In the genomic region with DNA sequence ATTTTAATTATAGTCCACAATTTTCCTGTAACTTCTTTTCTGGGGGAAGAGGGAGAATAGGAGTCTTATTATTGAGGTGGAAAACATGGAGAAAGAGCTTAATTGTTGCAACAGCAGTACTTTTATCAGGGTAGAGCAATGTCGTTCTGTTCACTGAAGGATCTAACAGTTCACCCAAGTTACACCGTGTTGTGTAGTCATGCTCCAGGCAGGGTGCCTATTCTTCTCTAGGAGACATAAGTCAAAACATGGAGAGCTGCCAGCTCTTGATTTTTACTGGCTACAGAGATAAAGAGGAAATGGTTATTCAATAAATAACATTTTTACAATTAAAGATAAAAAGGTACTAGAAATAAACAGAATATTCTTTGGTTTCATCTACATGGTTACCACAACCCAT, we compare ENCODE assay signal across 11 cellular contexts.
DNase-seq lines count a peak whose midpoint lies in the region; ATAC-seq and TF ChIP-seq lines count a peak whose summit lies in the region.
"Had no signal": no experiment of that assay in that cellular context is flagged by ENCODE, and none has a peak within 500 bp of the region (broad histone marks: within the 10 kb centered on the region; RNA-seq: fewer than 3 reads in every experiment).

No MANE protein-coding gene starts in this region.

- no peak overlapping the region for H3K4me3 Mint-ChIP-seq in activated CD8-positive, alpha-beta memory T cell treated with anti-CD3 and anti-CD28 coated beads, Interleukin-2, amount 10 ng/mL, durations not matched to agents 7 days and 5 days
- no peak overlapping the region for H3K4me3 Mint-ChIP-seq in activated naive CD4-positive, alpha-beta T cell treated with anti-CD3 and anti-CD28 coated beads for 36 hours
- H3K4me3 Mint-ChIP-seq in natural killer cell, result no peak overlapping the region
- H3K4me3 Mint-ChIP-seq: H9, neural crest cell had no signal

- ATAC-seq in left lung (peak; percentile 30), natural killer cell (no peak)
- no peak for ATAC-seq in activated CD8-positive, alpha-beta memory T cell treated with anti-CD3 and anti-CD28 coated beads, Interleukin-2, amount 10 ng/mL, durations not matched to agents 7 days and 5 days

- no peaks in the 10 kb centered on the region for H3K4me1 ChIP-seq in left lung

- H3K27ac Mint-ChIP-seq in activated CD8-positive, alpha-beta memory T cell treated with anti-CD3 and anti-CD28 coated beads, Interleukin-2, amount 10 ng/mL, durations not matched to agents 7 days and 5 days, result no peak overlapping the region
- H3K27ac Mint-ChIP-seq in activated naive CD4-positive, alpha-beta T cell treated with anti-CD3 and anti-CD28 coated beads for 36 hours, result no peak overlapping the region
- H3K27ac Mint-ChIP-seq in natural killer cell, result no peak overlapping the region
- H3K27ac Mint-ChIP-seq: H9 had no signal

- in situ Hi-C loops in brain microvascular endothelial cell (cut with HindIII; ENCODE audit: low pct_ligation_motif_present, low sequenced_read_pairs), result no loop called here

- no peaks in the 10 kb centered on the region for H3K9me3 ChIP-seq in AG04450 (ENCODE audit: control insufficient read depth, insufficient read depth, low read length)
- H3K9me3 ChIP-seq in left lung, result no peaks in the 10 kb centered on the region

- POLR2A ChIA-PET in AG04450 (lab: Yijun Ruan, JAX), result no interaction called here

- no peaks in the 10 kb centered on the region for H3K27me3 Mint-ChIP-seq in activated CD8-positive, alpha-beta memory T cell treated with anti-CD3 and anti-CD28 coated beads, Interleukin-2, amount 10 ng/mL, durations not matched to agents 7 days and 5 days
- no peaks in the 10 kb centered on the region for H3K27me3 Mint-ChIP-seq in activated naive CD4-positive, alpha-beta T cell treated with anti-CD3 and anti-CD28 coated beads for 36 hours (ENCODE audit: low read depth)
- H3K27me3 Mint-ChIP-seq in natural killer cell (ENCODE audit: low read depth in 2 of 2), result no peaks in the 10 kb centered on the region

- CTCF ChIA-PET in AG04450 (lab: Charles Lee), result no interaction called here
- CTCF ChIA-PET in activated CD8-positive, alpha-beta memory T cell treated with anti-CD3 and anti-CD28 coated beads, Interleukin-2, amount 10 ng/mL, durations not matched to agents 7 days and 5 days (lab: Charles Lee), result no interaction called here
- CTCF ChIA-PET in activated naive CD4-positive, alpha-beta T cell treated with anti-CD3 and anti-CD28 coated beads for 36 hours (lab: Charles Lee), result no interaction called here

- H3K9me3 Mint-ChIP-seq in activated CD8-positive, alpha-beta memory T cell treated with anti-CD3 and anti-CD28 coated beads, Interleukin-2, amount 10 ng/mL, durations not matched to agents 7 days and 5 days (ENCODE audit: low read depth), result peaks cover 14% of the 10 kb centered on the region
- peaks cover 2% of the 10 kb centered on the region for H3K9me3 Mint-ChIP-seq in activated naive CD4-positive, alpha-beta T cell treated with anti-CD3 and anti-CD28 coated beads for 36 hours
- H3K9me3 Mint-ChIP-seq in natural killer cell, result peaks cover 11 to 19% of the 10 kb centered on the region in 2 donors
- H3K9me3 Mint-ChIP-seq: H9 had no signal

- H3K27me3 ChIP-seq in AG04450 (ENCODE audit: control insufficient read depth, insufficient read depth, low read length), result no peaks in the 10 kb centered on the region
- H3K27me3 ChIP-seq in brain microvascular endothelial cell (replicated peaks), result no peaks in the 10 kb centered on the region
- H3K27me3 ChIP-seq in left lung, result no peaks in the 10 kb centered on the region

- H3K4me3 ChIP-seq in AG04450 (ENCODE audit: low read depth, low read length) (no peak overlapping the region), brain microvascular endothelial cell (ENCODE audit: low read depth, low read length) (no peak overlapping the region), left lung (no peak overlapping the region)

- no peaks in the 10 kb centered on the region for H3K4me1 Mint-ChIP-seq in activated CD8-positive, alpha-beta memory T cell treated with anti-CD3 and anti-CD28 coated beads, Interleukin-2, amount 10 ng/mL, durations not matched to agents 7 days and 5 days
- H3K4me1 Mint-ChIP-seq in activated naive CD4-positive, alpha-beta T cell treated with anti-CD3 and anti-CD28 coated beads for 36 hours (ENCODE audit: low read depth), result no peaks in the 10 kb centered on the region
- no peaks in the 10 kb centered on the region for H3K4me1 Mint-ChIP-seq in natural killer cell
- H3K4me1 Mint-ChIP-seq: neural crest cell had no signal

- DNase-seq in AG04450 (ENCODE audit: low read depth, low spot score), result peak; percentile 54
- DNase-seq in GM04503 (ENCODE audit: low read depth), result peak; percentile 3
- peak; percentile 84 for DNase-seq in brain microvascular endothelial cell
- no peak for DNase-seq in left lung
- no peak for DNase-seq in NCI-H2196 treated with DMSO at 0.1 percent for 48 hours (lab: John Stamatoyannopoulos, UW; ENCODE audit: unreplicated experiment)
- no peak for DNase-seq in activated CD8-positive, alpha-beta memory T cell treated with anti-CD3 and anti-CD28 coated beads, Interleukin-2, amount 10 ng/mL, durations not matched to agents 7 days and 5 days
- no peak for DNase-seq in activated naive CD4-positive, alpha-beta T cell treated with anti-CD3 and anti-CD28 coated beads for 36 hours
- no peak for DNase-seq in natural killer cell
- DNase-seq: H9 had no signal

- intact Hi-C loops in left lung (cut with DNase I), result no loop called here
- intact Hi-C loops in activated naive CD4-positive, alpha-beta T cell treated with anti-CD3 and anti-CD28 coated beads for 36 hours (cut with micrococcal nuclease), result no loop called here
- intact Hi-C loops in natural killer cell (cut with micrococcal nuclease), result no loop called here

- H3K36me3 ChIP-seq in brain microvascular endothelial cell (replicated peaks), result no peaks in the 10 kb centered on the region
- H3K36me3 ChIP-seq in left lung, result no peaks in the 10 kb centered on the region

- TF ChIP-seq CTCF in AG04450 (IDR thresholded peaks at IDR 0.05; ENCODE audit: low read depth, low read length) (no peak), brain microvascular endothelial cell (IDR thresholded peaks at IDR 0.05; ENCODE audit: low read depth, low read length, missing control alignments) (no peak), left lung (IDR thresholded peaks at IDR 0.05) (no peak), natural killer cell (IDR thresholded peaks at IDR 0.05) (no peak)

- H3K36me3 Mint-ChIP-seq in activated CD8-positive, alpha-beta memory T cell treated with anti-CD3 and anti-CD28 coated beads, Interleukin-2, amount 10 ng/mL, durations not matched to agents 7 days and 5 days, result no peaks in the 10 kb centered on the region
- no peaks in the 10 kb centered on the region for H3K36me3 Mint-ChIP-seq in activated naive CD4-positive, alpha-beta T cell treated with anti-CD3 and anti-CD28 coated beads for 36 hours (ENCODE audit: low read depth)
- no peaks in the 10 kb centered on the region for H3K36me3 Mint-ChIP-seq in natural killer cell

- H3K27ac ChIP-seq in AG04450 (ENCODE audit: low read depth, low read length) (no peak overlapping the region), brain microvascular endothelial cell (peak overlapping the region; percentile 67), left lung (peak overlapping the region in 1 of 2 donors; percentile 4)
- H3K27ac ChIP-seq: RWPE1 had no signal

Comparison
In these comparisons a context has a peak if more than half of its experiments do, and no peak if none do; other contexts are left out.
1. DNase-seq: peak in AG04450 (single experiment), GM04503 (single experiment) and brain microvascular endothelial cell (single experiment); none in left lung (0 of 2), NCI-H2196 treated with DMSO at 0.1 percent for 48 hours (single experiment), activated CD8-positive, alpha-beta memory T cell treated with anti-CD3 and anti-CD28 coated beads, Interleukin-2, amount 10 ng/mL, durations not matched to agents 7 days and 5 days (single experiment), activated naive CD4-positive, alpha-beta T cell treated with anti-CD3 and anti-CD28 coated beads for 36 hours (single experiment) and natural killer cell (single experiment).